16 cellular contexts compared by ENCODE assay signal in genomic region chr4:162061214-162061613, GRCh38.
DNase-seq lines count a peak whose midpoint lies in the region; ATAC-seq and TF ChIP-seq lines count a peak whose summit lies in the region.
"Had no signal": no experiment of that assay in that cellular context is flagged by ENCODE, and none has a peak within 500 bp of the region (broad histone marks: within the 10 kb centered on the region; RNA-seq: fewer than 3 reads in every experiment).

No MANE protein-coding gene starts in this region.

- H3K9ac ChIP-seq in adipocyte (ENCODE audit: low read length) = no peak overlapping the region
- no peak overlapping the region for H3K9ac ChIP-seq in smooth muscle cell (ENCODE audit: low read depth)

- TF ChIP-seq POLR2A in heart left ventricle (IDR thresholded peaks at IDR 0.05) = no peak

- no peak overlapping the region for H3K4me3 ChIP-seq in heart left ventricle
- no peak overlapping the region for H3K4me3 ChIP-seq in adipocyte (ENCODE audit: low read length)
- H3K4me3 ChIP-seq in smooth muscle cell = no peak overlapping the region
- H3K4me3 ChIP-seq: ascending aorta had no signal

- H3F3A ChIP-seq in smooth muscle cell (ENCODE audit: low read depth) = peaks cover 4% of the 10 kb centered on the region

- no peaks in the 10 kb centered on the region for H3K79me2 ChIP-seq in smooth muscle cell (ENCODE audit: low read depth)

- H3K27ac ChIP-seq in heart left ventricle (no peak overlapping the region), smooth muscle cell (ENCODE audit: low read depth) (peak overlapping the region; percentile 23)
- H3K27ac ChIP-seq: ascending aorta had no signal

- H3K36me3 ChIP-seq in heart left ventricle (no peaks in the 10 kb centered on the region), adipocyte (ENCODE audit: control insufficient read depth, insufficient read depth, low read length, severe bottlenecking) (no peaks in the 10 kb centered on the region), smooth muscle cell (ENCODE audit: low read depth) (no peaks in the 10 kb centered on the region)
- H3K36me3 ChIP-seq: ascending aorta had no signal

- H3K27me3 ChIP-seq in heart left ventricle = no peaks in the 10 kb centered on the region
- no peaks in the 10 kb centered on the region for H3K27me3 ChIP-seq in adipocyte (replicated peaks; ENCODE audit: control insufficient read depth, insufficient read depth, low read length)
- H3K27me3 ChIP-seq in smooth muscle cell (ENCODE audit: low read depth) = peaks cover under 1% of the 10 kb centered on the region
- H3K27me3 ChIP-seq: ascending aorta had no signal

- H2AFZ ChIP-seq in smooth muscle cell (ENCODE audit: low read depth) = no peak overlapping the region

- no peaks in the 10 kb centered on the region for H4K20me1 ChIP-seq in smooth muscle cell (ENCODE audit: low read depth)

- ATAC-seq in heart left ventricle = peak in 3 of 4 donors; percentile 20 to 51 (median 49)
- no peak for ATAC-seq in Right ventricle myocardium inferior
- ATAC-seq in HG03280 (IDR thresholded peaks at IDR 0.05; ENCODE audit: unreplicated experiment) = no peak
- ATAC-seq: activated T-cell treated with anti-CD3 and anti-CD28 coated beads, Interleukin-2, amount 50 U/mL, for 72 hours; T-helper 17 cell had no signal

- intact Hi-C loops in heart left ventricle (cut with DNase I) (no loop called here), Right ventricle myocardium inferior (cut with DNase I) (no loop called here)

- WGBS in heart left ventricle, 4 donors = 41 to 62% (median 57%) methylated on average over 2 of the region's 2 CpGs
- WGBS in smooth muscle cell (ENCODE audit: low lambda C conversion rate) = 28% methylated on average over 2 of the region's 2 CpGs

- H3K4me2 ChIP-seq in smooth muscle cell = peak overlapping the region; percentile 57

- no peak for TF ChIP-seq CTCF in heart left ventricle (IDR thresholded peaks at IDR 0.05)
- no peak for TF ChIP-seq CTCF in smooth muscle cell (IDR thresholded peaks at IDR 0.05; ENCODE audit: borderline replicate concordance, insufficient read depth, poor library complexity, severe bottlenecking)

- DNase-seq in heart left ventricle = no peak
- DNase-seq in Right ventricle myocardium inferior (ENCODE audit: missing footprints) = no peak
- DNase-seq in adipocyte (ENCODE audit: low read depth) = peak; percentile 38
- DNase-seq in iPS DF 4.7 (ENCODE audit: extremely low read depth, low spot score) = peak; percentile 33
- no peak for DNase-seq in smooth muscle cell (lab: John Stamatoyannopoulos, UW; ENCODE audit: unreplicated experiment)
- no peak for DNase-seq in NCI-H2227 treated with DMSO at 0.1 percent for 48 hours (lab: John Stamatoyannopoulos, UW)
- no peak for DNase-seq in NCI-H524 (lab: John Stamatoyannopoulos, UW)
- DNase-seq: activated CD4-positive, alpha-beta T cell treated with anti-CD3 and anti-CD28 coated beads for 48 hours; activated T-cell treated with anti-CD3 and anti-CD28 coated beads, Interleukin-2, amount 50 U/mL, for 72 hours; Caco-2; midbrain; NCI-H2081; stimulated activated naive CD4-positive, alpha-beta T cell; T-helper 17 cell had no signal

- H3K4me1 ChIP-seq in heart left ventricle = peaks cover 0 to 5% (median 0%) of the 10 kb centered on the region in 12 donors
- no peaks in the 10 kb centered on the region for H3K4me1 ChIP-seq in adipocyte (ENCODE audit: control insufficient read depth, insufficient read depth, low read length)
- H3K4me1 ChIP-seq in smooth muscle cell (ENCODE audit: low read depth) = peaks cover 6% of the 10 kb centered on the region
- H3K4me1 ChIP-seq: ascending aorta, Caco-2 had no signal

- H3K9me3 ChIP-seq in heart left ventricle = peaks cover 0 to 9% (median 0%) of the 10 kb centered on the region in 12 donors
- peaks cover 7% of the 10 kb centered on the region for H3K9me3 ChIP-seq in adipocyte (ENCODE audit: control insufficient read depth, low read length)
- H3K9me3 ChIP-seq in smooth muscle cell (replicated peaks; ENCODE audit: low read depth) = no peaks in the 10 kb centered on the region
- H3K9me3 ChIP-seq: ascending aorta, Caco-2 had no signal

Comparison
In these comparisons a context has a peak if more than half of its experiments do, and no peak if none do; other contexts are left out.
1. ATAC-seq: peak in heart left ventricle (3 of 4); none in Right ventricle myocardium inferior (single experiment) and HG03280 (single experiment).
2. DNase-seq: peak in adipocyte (single experiment) and iPS DF 4.7 (single experiment); none in heart left ventricle (0 of 5), Right ventricle myocardium inferior (single experiment), smooth muscle cell (single experiment), NCI-H2227 treated with DMSO at 0.1 percent for 48 hours (single experiment) and NCI-H524 (0 of 2).